In genomic region chrX:139890991-139891700, GRCh38 we compare ENCODE assay signal across 14 cellular contexts. TPM values are rescaled to one million over a fixed set of nuclear protein-coding genes. Genes with fewer than 3 reads are reported as not detected.
DNase-seq lines count a peak whose midpoint lies in the region; ATAC-seq, FAIRE-seq and TF ChIP-seq lines count a peak whose summit lies in the region.
"Had no signal": no experiment of that assay in that cellular context is flagged by ENCODE, and none has a peak within 500 bp of the region (broad histone marks: within the 10 kb centered on the region; RNA-seq: fewer than 3 reads in every experiment).

No MANE protein-coding gene starts in this region.

- H3K27ac ChIP-seq in keratinocyte (ENCODE audit: control insufficient read depth, insufficient read depth, low read length): peak overlapping the region; percentile 14
- H3K27ac ChIP-seq in Karpas-422 (ENCODE audit: low read length): no peak overlapping the region
- H3K27ac ChIP-seq: heart right ventricle, lower lobe of right lung, parathyroid adenoma, stomach had no signal

- H3K4me2 ChIP-seq in keratinocyte (ENCODE audit: control insufficient read depth, extremely low read depth, insufficient read depth, low read depth, low read length) (peak overlapping the region; percentile 27), Karpas-422 (ENCODE audit: low read depth, low read length, poor library complexity, severe bottlenecking) (no peak overlapping the region)

- peaks cover 4% of the 10 kb centered on the region for H3K79me2 ChIP-seq in keratinocyte (ENCODE audit: control insufficient read depth, insufficient read depth, low read length)
- peaks cover 71% of the 10 kb centered on the region for H3K79me2 ChIP-seq in Karpas-422 (ENCODE audit: low read length)
- H3K79me2 ChIP-seq: parathyroid adenoma had no signal

- in situ Hi-C loops in Caki2 (cut with HindIII; ENCODE audit: low pct_unique_long_range_greater_than_20kb, low sequenced_read_pairs) (no loop called here), astrocyte of the spinal cord (cut with HindIII; ENCODE audit: low sequenced_read_pairs) (no loop called here)

- no peak for ATAC-seq in HG03571 (IDR thresholded peaks at IDR 0.05; ENCODE audit: unreplicated experiment)
- ATAC-seq: heart right ventricle, lower lobe of right lung had no signal

- H3K4me3 ChIP-seq in astrocyte of the spinal cord (ENCODE audit: low read depth, low read length) (no peak overlapping the region), keratinocyte (ENCODE audit: control insufficient read depth in 2 of 3, extremely low read depth in 1 of 3, insufficient read depth in 2 of 3, low read depth in 1 of 3, low read length in 3 of 3) (no peak overlapping the region), Karpas-422 (ENCODE audit: low read length) (no peak overlapping the region)
- H3K4me3 ChIP-seq: heart right ventricle, lower lobe of right lung, stomach had no signal

- H3K9ac ChIP-seq in keratinocyte (ENCODE audit: control insufficient read depth, extremely low read depth, insufficient read depth, low read length): no peak overlapping the region
- no peak overlapping the region for H3K9ac ChIP-seq in Karpas-422 (ENCODE audit: low read length)
- H3K9ac ChIP-seq: parathyroid adenoma had no signal

- H3K9me3 ChIP-seq in keratinocyte (ENCODE audit: control insufficient read depth, low read depth, low read length) (no peaks in the 10 kb centered on the region), Karpas-422 (ENCODE audit: low read length) (no peaks in the 10 kb centered on the region)
- H3K9me3 ChIP-seq: heart right ventricle, lower lobe of right lung had no signal

- dilution Hi-C loops in keratinocyte (cut with MboI; ENCODE audit: extremely low pct_ligation_motif_present, low sequenced_read_pairs): no loop called here

- no peak for TF ChIP-seq CTCF in astrocyte of the spinal cord (IDR thresholded peaks at IDR 0.05; ENCODE audit: low read depth, low read length)
- TF ChIP-seq CTCF in keratinocyte (optimal IDR thresholded peaks at IDR 0.05 in 1 of 3, IDR thresholded peaks at IDR 0.05 in 1 of 3, conservative IDR thresholded peaks at IDR 0.05 in 1 of 3; ENCODE audit: extremely low read depth in 1 of 3, insufficient read depth in 2 of 3, low read length in 3 of 3): no peak

- H3K4me1 ChIP-seq in keratinocyte (ENCODE audit: control insufficient read depth, extremely low read depth, insufficient read depth, low read length) (peaks cover 13% of the 10 kb centered on the region), Karpas-422 (ENCODE audit: low read length) (peaks cover 9% of the 10 kb centered on the region)
- H3K4me1 ChIP-seq: lower lobe of right lung, parathyroid adenoma had no signal

- DNase-seq in Caki2 (ENCODE audit: low read depth): peak; percentile 87
- DNase-seq in LHCN-M2 (ENCODE audit: low read depth): peak; percentile 72
- DNase-seq in astrocyte of the spinal cord (ENCODE audit: low read depth, low spot score): peak; percentile 58
- peak; percentile 23 for DNase-seq in keratinocyte (ENCODE audit: low read depth, low spot score)
- DNase-seq in Karpas-422: no peak
- no peak for DNase-seq in COR-L47 (lab: John Stamatoyannopoulos, UW)
- no peak for DNase-seq in activated CD8-positive, alpha-beta memory T cell treated with anti-CD3 and anti-CD28 coated beads, Interleukin-2, amount 50 U/mL, for 48 hours
- DNase-seq: heart right ventricle; lower lobe of right lung; NCI-H524; stimulated activated CD4-positive, alpha-beta T cell treated with anti-CD3 and anti-CD28 coated beads, Interleukin-4, amount 100 ng/mL, for 1 hour; stomach had no signal

- no peaks in the 10 kb centered on the region for H3K9me2 ChIP-seq in Karpas-422 (replicated peaks; ENCODE audit: insufficient read depth, low read length)

- H2AFZ ChIP-seq in keratinocyte (ENCODE audit: control insufficient read depth, low read length) (no peak overlapping the region), Karpas-422 (ENCODE audit: low read length) (no peak overlapping the region)
- H2AFZ ChIP-seq: parathyroid adenoma had no signal

- FAIRE-seq in keratinocyte (lab: Jason Lieb, UNC): peak; percentile 70

- H3K36me3 ChIP-seq in keratinocyte (ENCODE audit: control insufficient read depth in 2 of 2, extremely low read depth in 1 of 2, insufficient read depth in 2 of 2, low read length in 2 of 2): no peaks in the 10 kb centered on the region
- 0 out of 2 replicates have a peak, but pooled peaks cover 2% of the 10 kb centered on the region for H3K36me3 ChIP-seq in Karpas-422 (ENCODE audit: insufficient read depth, low read length)
- H3K36me3 ChIP-seq: heart right ventricle, lower lobe of right lung, stomach had no signal

- H4K20me1 ChIP-seq in keratinocyte (ENCODE audit: control insufficient read depth, extremely low read depth, insufficient read depth, low read length): no peaks in the 10 kb centered on the region
- no peaks in the 10 kb centered on the region for H4K20me1 ChIP-seq in Karpas-422 (ENCODE audit: insufficient read depth, low read depth, low read length)

- no peaks in the 10 kb centered on the region for H3K27me3 ChIP-seq in keratinocyte (ENCODE audit: control insufficient read depth, extremely low read depth, insufficient read depth, low read length)
- H3K27me3 ChIP-seq in Karpas-422 (ENCODE audit: low read length): no peaks in the 10 kb centered on the region
- H3K27me3 ChIP-seq: heart right ventricle, stomach had no signal

- H3K9me1 ChIP-seq in keratinocyte (ENCODE audit: control insufficient read depth, extremely low read depth, insufficient read depth, low read length): no peaks in the 10 kb centered on the region

RNA-seq across cellular contexts. Expression of gene ATP11C, which starts 41.7 kb away (rescaled TPM):
- total RNA-seq in Caki2 (2014; rRNA removed; shearing (Covaris generic); ENCODE audit: low replicate concordance): 15.1 and 19.0 TPM in 2 replicates
- 32.4 and 44.3 TPM in 2 replicates for total RNA-seq in LHCN-M2 (2014; rRNA removed)
- 7.1 TPM for polyA plus RNA-seq in LHCN-M2 (2012)
- 7.8 to 14.0 TPM (median 8.3 TPM) in 3 replicates for polyA plus RNA-seq in keratinocyte
- 7.6 TPM for polyA plus RNA-seq in keratinocyte (2011; ENCODE audit: low read depth)
- 2.9 and 6.9 TPM in 2 replicates for polyA plus RNA-seq in keratinocyte (2011; cell fraction: cytosol; rRNA removed)
- polyA plus RNA-seq in keratinocyte (2011; cell fraction: nucleus; rRNA removed): 11.3 and 15.4 TPM in 2 replicates
- 2.3 and 9.4 TPM in 2 replicates for polyA plus RNA-seq in keratinocyte (2012; ENCODE audit: low replicate concordance)
- polyA minus RNA-seq in keratinocyte: 3.2 to 14.2 TPM (median 9.9 TPM) in 3 replicates
- 7.1 TPM for polyA minus RNA-seq in keratinocyte (2011; cell fraction: cytosol; rRNA and poly(A)+ RNA removed)
- 19.7 and 22.9 TPM in 2 replicates for polyA minus RNA-seq in keratinocyte (2011; cell fraction: nucleus; rRNA and poly(A)+ RNA removed)
- 28.2 and 37.4 TPM in 2 replicates for total RNA-seq in Karpas-422 (2014; rRNA removed; shearing (Covaris generic); ENCODE audit: low replicate concordance)

Comparison
In these comparisons a context has a peak if more than half of its experiments do, and no peak if none do; other contexts are left out.
1. DNase-seq: peak in Caki2 (single experiment), LHCN-M2 (single experiment), astrocyte of the spinal cord (single experiment) and keratinocyte (single experiment); none in Karpas-422 (single experiment), COR-L47 (single experiment) and activated CD8-positive, alpha-beta memory T cell treated with anti-CD3 and anti-CD28 coated beads, Interleukin-2, amount 50 U/mL, for 48 hours (single experiment).